17 cellular contexts compared by ENCODE assay signal in the genomic region with DNA sequence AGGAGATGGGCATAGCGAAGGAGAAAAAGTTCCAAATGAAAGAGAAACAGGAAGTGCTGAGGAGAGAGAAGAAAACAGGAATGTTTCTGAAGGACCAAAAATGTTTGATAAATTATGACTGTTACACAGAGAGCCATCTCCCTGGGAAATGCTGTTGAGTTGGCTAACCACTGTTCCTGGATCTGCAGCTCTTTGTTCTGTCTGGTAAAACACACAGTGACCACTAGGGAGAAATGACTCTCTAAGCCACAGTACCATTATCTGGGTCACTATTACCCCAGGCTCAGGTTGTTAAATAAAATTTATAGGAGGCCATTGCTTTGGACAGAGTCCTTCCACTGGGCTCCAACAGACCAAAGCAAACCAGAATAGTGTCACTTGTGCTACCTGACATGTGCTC.
DNase-seq lines count a peak whose midpoint lies in the region; ATAC-seq, FAIRE-seq and TF ChIP-seq lines count a peak whose summit lies in the region.
"Had no signal": no experiment of that assay in that cellular context is flagged by ENCODE, and none has a peak within 500 bp of the region (broad histone marks: within the 10 kb centered on the region; RNA-seq: fewer than 3 reads in every experiment).

No MANE protein-coding gene starts in this region.

- ATAC-seq in HCT116 (peak; percentile 80), GM12878 (peak; percentile 20; the same call in 1 of the 3 replicates)
- no peak for ATAC-seq in stimulated activated naive CD8-positive, alpha-beta T cell treated with anti-CD3 and anti-CD28 coated beads, Interleukin-15, amount 100 ng/mL, for 72 hours

- 0 out of 2 replicates have a peak, but pooled peaks have one; percentile 18 for TF ChIP-seq CTCF in BE2C (IDR thresholded peaks at IDR 0.05; ENCODE audit: low read depth, low read length)
- TF ChIP-seq CTCF in HCT116 (IDR thresholded peaks at IDR 0.05 in 2 of 3, conservative IDR thresholded peaks at IDR 0.05 in 1 of 3; ENCODE audit: borderline replicate concordance in 1 of 3, insufficient read depth in 1 of 3, low read depth in 2 of 3, low read length in 2 of 3), result peak in 2 of 3 experiments; percentile 25 to 33; a peak in 2 of 6 replicates
- TF ChIP-seq CTCF in GM12878 (IDR thresholded peaks at IDR 0.05 in 2 of 3, conservative IDR thresholded peaks at IDR 0.05 in 1 of 3; ENCODE audit: control insufficient read depth in 2 of 3, extremely low read depth in 1 of 3, insufficient read depth in 1 of 3, low read depth in 3 of 3, low read length in 3 of 3), result no peak
- no peak for TF ChIP-seq CTCF in mesothelial cell of epicardium (IDR thresholded peaks at IDR 0.05; ENCODE audit: unreplicated experiment)
- TF ChIP-seq CTCF in MCF 10A (IDR thresholded peaks at IDR 0.05; ENCODE audit: unreplicated experiment), result no peak

- BruUV-seq in HCT116 (replicated peaks; lab: Mats Ljungman, UMichigan) (no TSS peak), GM12878 (replicated peaks; lab: Mats Ljungman, UMichigan) (no TSS peak), MCF 10A (replicated peaks; lab: Mats Ljungman, UMichigan) (no TSS peak)

- no peak overlapping the region for H3K4me2 ChIP-seq in HCT116 (ENCODE audit: low read length)
- H3K4me2 ChIP-seq in GM12878 (ENCODE audit: control insufficient read depth, insufficient read depth), result no peak overlapping the region

- DNase-seq in BE2C, result no peak
- no peak for DNase-seq in HCT116 (ENCODE audit: low read depth, low spot score)
- no peak for DNase-seq in GM12878 (ENCODE audit: low read depth, low spot score)
- no peak for DNase-seq in mesothelial cell of epicardium (ENCODE audit: low spot score in 2 of 2, unreplicated experiment in 2 of 2)
- no peak for DNase-seq in activated naive CD4-positive, alpha-beta T cell treated with Interleukin-2 at 50 U/mL for 16 hours
- no peak for DNase-seq in midbrain (lab: John Stamatoyannopoulos, UW)
- no peak for DNase-seq in stimulated activated naive CD8-positive, alpha-beta T cell treated with anti-CD3 and anti-CD28 coated beads, Interleukin-15, amount 100 ng/mL, for 72 hours
- DNase-seq in MCF 10A (ENCODE audit: unreplicated experiment), result no peak
- DNase-seq: activated CD4-positive, alpha-beta T cell treated with anti-CD3 and anti-CD28 coated beads, Interleukin-2, amount 50 U/mL, for 4 hours; C1 segment of cervical spinal cord; effector CD4-positive, alpha-beta T cell; NCI-H1930; NCI-H69; retina; Right ventricle myocardium superior; stimulated activated CD4-positive, alpha-beta T cell treated with anti-CD3 and anti-CD28 coated beads, Interleukin-4, amount 100 ng/mL, for 1 hour had no signal

- POLR2A ChIA-PET in HCT116 (lab: Charles Lee) (no interaction called here), GM12878 (lab: Charles Lee) (no interaction called here), MCF 10A (lab: Yijun Ruan, JAX) (interaction anchor here (0.5 to 0.7 kb wide), 2 partner anchors 92 to 720 kb away, joined by 3 read pairs; no protein-coding TSS in a partner anchor)

- no peaks in the 10 kb centered on the region for H3K27me3 ChIP-seq in BE2C
- H3K27me3 ChIP-seq in HCT116 (ENCODE audit: insufficient read depth, low read length), result no peaks in the 10 kb centered on the region
- H3K27me3 ChIP-seq in GM12878 (replicated peaks in 1 of 2; ENCODE audit: control insufficient read depth in 2 of 2, insufficient read depth in 2 of 2, low read length in 1 of 2), result peaks cover 0 to 4% of the 10 kb centered on the region in 2 experiments; a peak in 2 of 4 replicates

- H3K27ac ChIP-seq in HCT116 (ENCODE audit: low read depth, low read length), result no peak overlapping the region
- no peak overlapping the region for H3K27ac ChIP-seq in GM12878 (ENCODE audit: control insufficient read depth, insufficient read depth)
- H3K27ac ChIP-seq: HL-60 had no signal

- H3K27me3 Mint-ChIP-seq in mesothelial cell of epicardium (ENCODE audit: low read depth) (no peaks in the 10 kb centered on the region), MCF 10A (ENCODE audit: insufficient read depth, unreplicated experiment) (no peaks in the 10 kb centered on the region)
- H3K27me3 Mint-ChIP-seq in stimulated activated naive CD8-positive, alpha-beta T cell treated with anti-CD3 and anti-CD28 coated beads, Interleukin-15, amount 100 ng/mL, for 72 hours, result no peaks in the 10 kb centered on the region

- H3K27ac Mint-ChIP-seq in mesothelial cell of epicardium, result peak overlapping the region; percentile 13
- no peak overlapping the region for H3K27ac Mint-ChIP-seq in stimulated activated naive CD8-positive, alpha-beta T cell treated with anti-CD3 and anti-CD28 coated beads, Interleukin-15, amount 100 ng/mL, for 72 hours
- no peak overlapping the region for H3K27ac Mint-ChIP-seq in MCF 10A (ENCODE audit: low read depth, unreplicated experiment)

- H3K9me3 Mint-ChIP-seq in mesothelial cell of epicardium (no peaks in the 10 kb centered on the region), MCF 10A (ENCODE audit: unreplicated experiment) (no peaks in the 10 kb centered on the region)
- no peaks in the 10 kb centered on the region for H3K9me3 Mint-ChIP-seq in stimulated activated naive CD8-positive, alpha-beta T cell treated with anti-CD3 and anti-CD28 coated beads, Interleukin-15, amount 100 ng/mL, for 72 hours

- H3K9me3 ChIP-seq in BE2C (no peaks in the 10 kb centered on the region), HCT116 (ENCODE audit: control insufficient read depth in 1 of 2, insufficient read depth in 1 of 2, low read depth in 1 of 2, low read length in 2 of 2) (no peaks in the 10 kb centered on the region), GM12878 (replicated peaks; ENCODE audit: control insufficient read depth, insufficient read depth, low read length) (no peaks in the 10 kb centered on the region)

- H4K20me1 ChIP-seq in HCT116 (ENCODE audit: insufficient read depth), result no peaks in the 10 kb centered on the region
- no peaks in the 10 kb centered on the region for H4K20me1 ChIP-seq in GM12878 (ENCODE audit: control insufficient read depth, insufficient read depth)

- TF ChIP-seq POLR2A in HCT116 (IDR thresholded peaks at IDR 0.05; ENCODE audit: borderline replicate concordance, extremely low read depth, insufficient read depth, insufficient read length) (no peak), GM12878 (IDR thresholded peaks at IDR 0.05; ENCODE audit: low read depth, low read length) (no peak)

- no peak for FAIRE-seq in GM12878 (lab: Jason Lieb, UNC)

- in situ Hi-C loops in GM12878 (cut with MboI), result no loop called here

- H3K4me1 ChIP-seq in BE2C (no peaks in the 10 kb centered on the region), HCT116 (ENCODE audit: control insufficient read depth in 1 of 2, insufficient read depth in 2 of 2, low read length in 2 of 2) (no peaks in the 10 kb centered on the region), GM12878 (ENCODE audit: control insufficient read depth, insufficient read depth, low read length) (no peaks in the 10 kb centered on the region)

- SMC1A ChIA-PET in GM12878 (lab: Charles Lee; ENCODE audit: uncharacterized antibody, unreplicated experiment), result no interaction called here

- no peaks in the 10 kb centered on the region for H3K36me3 Mint-ChIP-seq in mesothelial cell of epicardium
- no peaks in the 10 kb centered on the region for H3K36me3 Mint-ChIP-seq in MCF 10A (ENCODE audit: insufficient read depth, unreplicated experiment)

- H3K4me1 Mint-ChIP-seq in mesothelial cell of epicardium (peaks cover 37% of the 10 kb centered on the region), MCF 10A (ENCODE audit: insufficient read depth, unreplicated experiment) (peaks cover 5% of the 10 kb centered on the region)
- H3K4me1 Mint-ChIP-seq in stimulated activated naive CD8-positive, alpha-beta T cell treated with anti-CD3 and anti-CD28 coated beads, Interleukin-15, amount 100 ng/mL, for 72 hours, result no peaks in the 10 kb centered on the region

- TF ChIP-seq EP300 in GM12878 (IDR thresholded peaks at IDR 0.05; ENCODE audit: borderline replicate concordance in 1 of 2, control insufficient read depth in 1 of 2, low read depth in 2 of 2, low read length in 2 of 2), result no peak

- RAD21 ChIA-PET in HCT116 (lab: Charles Lee; ENCODE audit: low non-redundant PET in 1 of 2, low total read pairs in 2 of 2, uncharacterized antibody in 2 of 2, unreplicated experiment in 2 of 2) (no interaction called here), GM12878 (lab: Charles Lee; ENCODE audit: unreplicated experiment) (no interaction called here)

- WGBS in GM12878 (ENCODE audit: insufficient coverage, insufficient replicate concordance, low lambda C conversion rate, missing lambda C conversion rate), result 58% methylated on average over 1 of the region's 1 CpG

- intact Hi-C loops in HCT116 (cut with micrococcal nuclease) (no loop called here), GM12878 (cut with micrococcal nuclease; ENCODE audit: unreplicated experiment) (no loop called here), MCF 10A (cut with micrococcal nuclease) (no loop called here)

- no peak for TF ChIP-seq RAD21 in HCT116 (IDR thresholded peaks at IDR 0.05; ENCODE audit: low read depth)
- TF ChIP-seq RAD21 in GM12878 (IDR thresholded peaks at IDR 0.05; ENCODE audit: insufficient read depth, low read depth, low read length), result no peak

- no peaks in the 10 kb centered on the region for H3K9me2 ChIP-seq in HCT116 (ENCODE audit: insufficient read depth)

- no peaks in the 10 kb centered on the region for H3K36me3 ChIP-seq in BE2C
- no peaks in the 10 kb centered on the region for H3K36me3 ChIP-seq in HCT116 (ENCODE audit: control insufficient read depth in 1 of 2, insufficient read depth in 2 of 2, low read length in 2 of 2)
- no peaks in the 10 kb centered on the region for H3K36me3 ChIP-seq in GM12878 (ENCODE audit: control insufficient read depth in 2 of 2, insufficient read depth in 2 of 2, low read length in 1 of 2)

- H3K9ac ChIP-seq in HCT116 (ENCODE audit: low read length) (no peak overlapping the region), GM12878 (ENCODE audit: control insufficient read depth, insufficient read depth, low read length) (no peak overlapping the region)

- CTCF ChIA-PET in HCT116 (lab: Charles Lee) (no interaction called here), GM12878 (lab: Yijun Ruan, JAX) (no interaction called here), MCF 10A (lab: Yijun Ruan, JAX) (no interaction called here)

- H2AFZ ChIP-seq in HCT116 (ENCODE audit: low read depth, low read length, poor library complexity, severe bottlenecking) (no peak overlapping the region), GM12878 (ENCODE audit: control insufficient read depth, low read depth, low read length) (no peak overlapping the region)

- H3K4me3 Mint-ChIP-seq in mesothelial cell of epicardium (no peak overlapping the region), MCF 10A (ENCODE audit: unreplicated experiment) (no peak overlapping the region)
- no peak overlapping the region for H3K4me3 Mint-ChIP-seq in stimulated activated naive CD8-positive, alpha-beta T cell treated with anti-CD3 and anti-CD28 coated beads, Interleukin-15, amount 100 ng/mL, for 72 hours

- H3K79me2 ChIP-seq in HCT116 (ENCODE audit: insufficient read depth, low read length) (no peaks in the 10 kb centered on the region), GM12878 (ENCODE audit: control insufficient read depth, insufficient read depth, low read length) (no peaks in the 10 kb centered on the region)

- H3K4me3 ChIP-seq in BE2C (ENCODE audit: low read depth, low read length) (no peak overlapping the region), HCT116 (replicated peaks in 1 of 2; ENCODE audit: low read depth in 1 of 2, low read length in 2 of 2) (no peak overlapping the region), GM12878 (no peak overlapping the region)

TF ChIP-seq in GM12878, 131 proteins besides CTCF, POLR2A, EP300 and RAD21 (continues in another document):
- no peak for TF ChIP-seq POU2F2 (IDR thresholded peaks at IDR 0.05; ENCODE audit: borderline replicate concordance, low read depth, low read length)

Comparison
In these comparisons a context has a peak if more than half of its experiments do, and no peak if none do; other contexts are left out.
1. CTCF ChIP-seq: peak in BE2C (single experiment) and HCT116 (2 of 3); none in GM12878 (0 of 3), mesothelial cell of epicardium (single experiment) and MCF 10A (single experiment).